30 cellular contexts compared by ENCODE assay signal in genomic region chr10:25209618-25210017, GRCh38. TPM values are rescaled to one million over a fixed set of nuclear protein-coding genes. Genes with fewer than 3 reads are reported as not detected.
"Had no signal": no experiment of that assay in that cellular context is flagged by ENCODE, and none has a peak within 500 bp of the region (broad histone marks: within the 10 kb centered on the region; RNA-seq: fewer than 3 reads in every experiment).

No MANE protein-coding gene starts in this region.

- H3K36me3 Mint-ChIP-seq: activated naive CD4-positive, alpha-beta T cell treated with anti-CD3 and anti-CD28 coated beads, Interleukin-2, amount 10 ng/mL, durations not matched to agents 7 days and 5 days; activated naive CD8-positive, alpha-beta T cell had no signal

- H3K27ac Mint-ChIP-seq: activated CD4-positive, alpha-beta memory T cell treated with anti-CD3 and anti-CD28 coated beads, Interleukin-2, amount 10 ng/mL, durations not matched to agents 7 days and 5 days; activated CD4-positive, alpha-beta T cell treated with anti-CD3 and anti-CD28 coated beads for 36 hours; activated CD4-positive, alpha-beta T cell treated with anti-CD3 and anti-CD28 coated beads, Interleukin-2, amount 10 ng/mL, durations not matched to agents 7 days and 5 days; activated naive CD4-positive, alpha-beta T cell treated with anti-CD3 and anti-CD28 coated beads, Interleukin-2, amount 10 ng/mL, durations not matched to agents 7 days and 5 days; activated naive CD8-positive, alpha-beta T cell; activated T-cell treated with anti-CD3 and anti-CD28 coated beads, Interleukin-2, amount 50 U/mL, for 24 hours; activated T-cell treated with anti-CD3 and anti-CD28 coated beads, Interleukin-2, amount 50 U/mL, for 72 hours; T-helper 17 cell; T-helper 2 cell treated with Interferon-gamma antibody and Interleukin-4, amounts not matched to agents 5 μg/mL and 100 μg/mL, for 36 hours had no signal

- H3K9me3 Mint-ChIP-seq: activated CD4-positive, alpha-beta memory T cell treated with anti-CD3 and anti-CD28 coated beads, Interleukin-2, amount 10 ng/mL, durations not matched to agents 7 days and 5 days; activated CD4-positive, alpha-beta T cell treated with anti-CD3 and anti-CD28 coated beads, Interleukin-2, amount 10 ng/mL, durations not matched to agents 7 days and 5 days; activated naive CD4-positive, alpha-beta T cell treated with anti-CD3 and anti-CD28 coated beads, Interleukin-2, amount 10 ng/mL, durations not matched to agents 7 days and 5 days; activated T-cell treated with anti-CD3 and anti-CD28 coated beads, Interleukin-2, amount 50 U/mL, for 24 hours; T-helper 2 cell treated with Interferon-gamma antibody and Interleukin-4, amounts not matched to agents 5 μg/mL and 100 μg/mL, for 36 hours had no signal

- H3K4me1 Mint-ChIP-seq: activated CD4-positive, alpha-beta memory T cell treated with anti-CD3 and anti-CD28 coated beads, Interleukin-2, amount 10 ng/mL, durations not matched to agents 7 days and 5 days; activated CD4-positive, alpha-beta T cell treated with anti-CD3 and anti-CD28 coated beads for 36 hours; activated naive CD4-positive, alpha-beta T cell treated with anti-CD3 and anti-CD28 coated beads, Interleukin-2, amount 10 ng/mL, durations not matched to agents 7 days and 5 days; T-helper 17 cell had no signal

- H3K36me3 ChIP-seq: esophagus squamous epithelium, gastroesophageal sphincter, heart right ventricle had no signal

- H3K27me3 ChIP-seq: esophagus squamous epithelium had no signal

- DNase-seq: activated CD4-positive, alpha-beta memory T cell treated with anti-CD3 and anti-CD28 coated beads, Interleukin-2, amount 10 ng/mL, durations not matched to agents 7 days and 5 days; activated CD4-positive, alpha-beta T cell treated with anti-CD3 and anti-CD28 coated beads for 36 hours; activated CD4-positive, alpha-beta T cell treated with anti-CD3 and anti-CD28 coated beads, Interleukin-2, amount 10 ng/mL, durations not matched to agents 7 days and 5 days; activated CD4-positive, alpha-beta T cell treated with anti-CD3 and anti-CD28 coated beads, Interleukin-2, amount 50 U/mL, for 4 hours; activated CD4-positive, CD25-positive, alpha-beta regulatory T cell; activated CD4-positive, CD25-positive, alpha-beta regulatory T cell treated with anti-CD3 and anti-CD28 coated beads, Interleukin-2, amount 50 U/mL, for 72 hours; activated CD8-positive, alpha-beta memory T cell treated with anti-CD3 and anti-CD28 coated beads, Interleukin-2, amount 50 U/mL, for 48 hours; activated gamma-delta T cell; activated naive CD4-positive, alpha-beta T cell; activated naive CD4-positive, alpha-beta T cell treated with anti-CD3 and anti-CD28 coated beads, Interleukin-2, amount 10 ng/mL, durations not matched to agents 7 days and 5 days; activated T-cell treated with anti-CD3 and anti-CD28 coated beads for 4 hours; activated T-cell treated with anti-CD3 and anti-CD28 coated beads, Interleukin-2, amount 50 U/mL, for 24 hours; activated T-cell treated with anti-CD3 and anti-CD28 coated beads, Interleukin-2, amount 50 U/mL, for 72 hours; amniotic stem cell; anterior cingulate cortex; caudate nucleus; cortex of kidney; effector CD8-positive, alpha-beta T cell; esophagus squamous epithelium; foreskin melanocyte; heart right ventricle; T-helper 1 cell; T-helper 17 cell; T1000 had no signal

- H3K4me1 ChIP-seq: esophagus squamous epithelium, gastroesophageal sphincter, heart right ventricle had no signal

- ATAC-seq: activated CD4-positive, alpha-beta T cell treated with anti-CD3 and anti-CD28 coated beads for 36 hours; activated T-cell treated with anti-CD3 and anti-CD28 coated beads, Interleukin-2, amount 50 U/mL, for 72 hours; gastroesophageal sphincter; heart right ventricle; T-helper 17 cell had no signal

- H3K4me3 ChIP-seq: esophagus squamous epithelium, gastroesophageal sphincter, heart right ventricle had no signal

- H3K27ac ChIP-seq: epithelial cell of prostate, esophagus squamous epithelium, gastroesophageal sphincter, heart right ventricle had no signal

- H3K27me3 Mint-ChIP-seq: activated CD4-positive, alpha-beta memory T cell treated with anti-CD3 and anti-CD28 coated beads, Interleukin-2, amount 10 ng/mL, durations not matched to agents 7 days and 5 days; activated CD4-positive, alpha-beta T cell treated with anti-CD3 and anti-CD28 coated beads, Interleukin-2, amount 10 ng/mL, durations not matched to agents 7 days and 5 days; activated naive CD4-positive, alpha-beta T cell treated with anti-CD3 and anti-CD28 coated beads, Interleukin-2, amount 10 ng/mL, durations not matched to agents 7 days and 5 days had no signal

- H3K4me3 Mint-ChIP-seq: activated CD4-positive, alpha-beta memory T cell treated with anti-CD3 and anti-CD28 coated beads, Interleukin-2, amount 10 ng/mL, durations not matched to agents 7 days and 5 days; activated CD4-positive, alpha-beta T cell treated with anti-CD3 and anti-CD28 coated beads for 36 hours; activated CD4-positive, alpha-beta T cell treated with anti-CD3 and anti-CD28 coated beads, Interleukin-2, amount 10 ng/mL, durations not matched to agents 7 days and 5 days; activated naive CD4-positive, alpha-beta T cell treated with anti-CD3 and anti-CD28 coated beads, Interleukin-2, amount 10 ng/mL, durations not matched to agents 7 days and 5 days; activated naive CD8-positive, alpha-beta T cell; activated T-cell treated with anti-CD3 and anti-CD28 coated beads, Interleukin-2, amount 50 U/mL, for 24 hours; activated T-cell treated with anti-CD3 and anti-CD28 coated beads, Interleukin-2, amount 50 U/mL, for 72 hours; T-helper 17 cell; T-helper 2 cell treated with Interferon-gamma antibody and Interleukin-4, amounts not matched to agents 5 μg/mL and 100 μg/mL, for 36 hours had no signal

- H3K9me3 ChIP-seq: esophagus squamous epithelium, gastroesophageal sphincter, heart right ventricle had no signal

RNA-seq across cellular contexts. Expression of gene GPR158, which starts 34.8 kb away (rescaled TPM):
- total RNA-seq: activated CD4-positive, alpha-beta memory T cell treated with anti-CD3 and anti-CD28 coated beads, Interleukin-2, amount 10 ng/mL, durations not matched to agents 7 days and 5 days; activated CD4-positive, alpha-beta T cell treated with anti-CD3 and anti-CD28 coated beads for 36 hours; activated CD4-positive, alpha-beta T cell treated with anti-CD3 and anti-CD28 coated beads, Interleukin-2, amount 10 ng/mL, durations not matched to agents 7 days and 5 days; activated T-cell treated with anti-CD3 and anti-CD28 coated beads, Interleukin-2, amount 50 U/mL, for 72 hours; endothelial cell of umbilical vein; esophagus squamous epithelium; glomerular endothelial cell; T-helper 17 cell had no signal
